Comparison of ENCODE assay signal across 1 cellular context in genomic region chr12:52035926-52036325, GRCh38.
TF ChIP-seq lines count a peak whose summit lies in the region.

No MANE protein-coding gene starts in this region.

TF ChIP-seq in SK-N-SH treated with all-trans-retinoic acid at 6 μM for 48 hours, 23 proteins besides CTCF, POLR2A, EP300 and RAD21 (continued from another document):
- TF ChIP-seq POU6F1 (CRISPR knock-in tag; IDR thresholded peaks at IDR 0.05; ENCODE audit: borderline replicate concordance, low read depth) (no peak), BACH2 (CRISPR knock-in tag; IDR thresholded peaks at IDR 0.05; ENCODE audit: borderline replicate concordance) (no peak), ZNF8 (CRISPR knock-in tag; IDR thresholded peaks at IDR 0.05) (no peak), ISL1 (CRISPR knock-in tag; IDR thresholded peaks at IDR 0.05) (no peak), TCF4 (CRISPR knock-in tag; IDR thresholded peaks at IDR 0.05; ENCODE audit: borderline replicate concordance) (no peak)
- TF ChIP-seq, protein P1, sequence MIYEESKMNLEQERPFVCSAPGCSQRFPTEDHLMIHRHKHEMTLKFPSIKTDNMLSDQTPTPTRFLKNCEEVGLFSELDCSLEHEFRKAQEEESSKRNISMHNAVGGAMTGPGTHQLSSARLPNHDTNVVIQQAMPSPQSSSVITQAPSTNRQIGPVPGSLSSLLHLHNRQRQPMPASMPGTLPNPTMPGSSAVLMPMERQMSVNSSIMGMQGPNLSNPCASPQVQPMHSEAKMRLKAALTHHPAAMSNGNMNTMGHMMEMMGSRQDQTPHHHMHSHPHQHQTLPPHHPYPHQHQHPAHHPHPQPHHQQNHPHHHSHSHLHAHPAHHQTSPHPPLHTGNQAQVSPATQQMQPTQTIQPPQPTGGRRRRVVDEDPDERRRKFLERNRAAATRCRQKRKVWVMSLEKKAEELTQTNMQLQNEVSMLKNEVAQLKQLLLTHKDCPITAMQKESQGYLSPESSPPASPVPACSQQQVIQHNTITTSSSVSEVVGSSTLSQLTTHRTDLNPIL (CRISPR knock-in tag; IDR thresholded peaks at IDR 0.05; ENCODE audit: low read depth): no peak
